13 cellular contexts compared by ENCODE assay signal in genomic region chr4:118962540-118962939, GRCh38.
"Had no signal": no experiment of that assay in that cellular context is flagged by ENCODE, and none has a peak within 500 bp of the region (broad histone marks: within the 10 kb centered on the region; RNA-seq: fewer than 3 reads in every experiment).

No MANE protein-coding gene starts in this region.

- ATAC-seq: lower lobe of right lung had no signal

- H3K9me3 ChIP-seq: lower lobe of right lung, stomach had no signal

- H3K9me3 Mint-ChIP-seq: immature natural killer cell; T-helper 2 cell treated with Interferon-gamma antibody and Interleukin-4, amounts not matched to agents 5 μg/mL and 100 μg/mL, for 36 hours had no signal

- DNase-seq: activated CD4-positive, alpha-beta T cell treated with anti-CD3 and anti-CD28 coated beads, Interleukin-2, amount 50 U/mL, for 4 hours; activated CD4-positive, CD25-positive, alpha-beta regulatory T cell treated with anti-CD3 and anti-CD28 coated beads, Interleukin-2, amount 50 U/mL, for 72 hours; activated naive CD4-positive, alpha-beta T cell treated with Interleukin-2 at 50 U/mL for 16 hours; activated T-cell treated with anti-CD3 and anti-CD28 coated beads for 4 hours; erythroblast; foreskin fibroblast; immature natural killer cell; lower lobe of right lung; stimulated activated CD4-positive, alpha-beta T cell treated with anti-CD3 and anti-CD28 coated beads, Interleukin-12 subunit alpha, Interleukin-12 subunit beta, amount 100 ng/mL, for 4 hours; stimulated activated CD4-positive, alpha-beta T cell treated with anti-CD3 and anti-CD28 coated beads, Interleukin-2, amount 100 ng/mL, for 24 hours; stomach; SW 1271 had no signal

- H3K27ac Mint-ChIP-seq: immature natural killer cell; T-helper 2 cell treated with Interferon-gamma antibody and Interleukin-4, amounts not matched to agents 5 μg/mL and 100 μg/mL, for 36 hours had no signal

- H3K27me3 ChIP-seq: stomach had no signal

- H3K27ac ChIP-seq: lower lobe of right lung had no signal

- H3K36me3 Mint-ChIP-seq: immature natural killer cell had no signal

- H3K4me3 ChIP-seq: lower lobe of right lung, stomach had no signal

- H3K4me1 Mint-ChIP-seq: immature natural killer cell had no signal

- H3K36me3 ChIP-seq: lower lobe of right lung, stomach had no signal

- H3K4me3 Mint-ChIP-seq: immature natural killer cell; T-helper 2 cell treated with Interferon-gamma antibody and Interleukin-4, amounts not matched to agents 5 μg/mL and 100 μg/mL, for 36 hours had no signal
